32 cellular contexts compared by ENCODE assay signal in genomic region chr22:50560034-50560433, GRCh38. TPM values are rescaled to one million over a fixed set of nuclear protein-coding genes. Genes with fewer than 3 reads are reported as not detected.
"Had no signal": no experiment of that assay in that cellular context is flagged by ENCODE, and none has a peak within 500 bp of the region (broad histone marks: within the 10 kb centered on the region; RNA-seq: fewer than 3 reads in every experiment).

No MANE protein-coding gene starts in this region.

- H3K9me3 ChIP-seq: colonic mucosa, esophagus muscularis mucosa had no signal

- FAIRE-seq: astrocyte, endometrium, endothelial cell of umbilical vein, frontal cortex had no signal

- DNase-seq: activated CD4-positive, alpha-beta memory T cell treated with anti-CD3 and anti-CD28 coated beads, Interleukin-2, amount 10 ng/mL, durations not matched to agents 7 days and 5 days; activated CD4-positive, alpha-beta T cell treated with anti-CD3 and anti-CD28 coated beads for 1 hour; activated CD4-positive, alpha-beta T cell treated with anti-CD3 and anti-CD28 coated beads for 4 hours; activated CD4-positive, alpha-beta T cell treated with anti-CD3 and anti-CD28 coated beads, Interleukin-2, amount 10 ng/mL, durations not matched to agents 7 days and 5 days; activated CD4-positive, alpha-beta T cell treated with anti-CD3 and anti-CD28 coated beads, Interleukin-2, amount 50 U/mL, for 4 hours; activated effector memory CD4-positive, alpha-beta T cell treated with Interleukin-2 at 50 U/mL for 16 hours; activated gamma-delta T cell treated with Interleukin-2 at 50 U/mL for 16 hours; activated naive CD4-positive, alpha-beta T cell treated with anti-CD3 and anti-CD28 coated beads, Interleukin-2, amount 50 U/mL, for 16 hours; activated naive CD4-positive, alpha-beta T cell treated with Interleukin-2 at 50 U/mL for 16 hours; activated T-cell treated with anti-CD3 and anti-CD28 coated beads, Interleukin-2, amount 50 U/mL, for 4 hours; amniotic stem cell; anterior cingulate cortex; brain microvascular endothelial cell; central memory CD4-positive, alpha-beta T cell; cerebellar nuclear complex; colonic mucosa; effector CD8-positive, alpha-beta T cell; erythroblast; head of caudate nucleus; T-helper 1 cell; T-helper 2 cell had no signal

- H3K27ac ChIP-seq: brain microvascular endothelial cell, cardiac muscle cell, colonic mucosa, esophagus muscularis mucosa had no signal

- H3K36me3 ChIP-seq: brain microvascular endothelial cell, cardiac muscle cell, colonic mucosa, esophagus muscularis mucosa had no signal

- H3K27me3 ChIP-seq: brain microvascular endothelial cell, colonic mucosa had no signal

- H3K4me3 ChIP-seq: cardiac muscle cell, colonic mucosa, esophagus muscularis mucosa had no signal

RNA-seq across cellular contexts. Expression of gene SYCE3, which starts 2.7 kb away (rescaled TPM):
- total RNA-seq: activated T-cell treated with anti-CD3 and anti-CD28 coated beads, Interleukin-2, amount 50 U/mL, for 4 hours; astrocyte; cardiac muscle cell; colonic mucosa; dermis microvascular lymphatic vessel endothelial cell; endothelial cell of umbilical vein; esophagus muscularis mucosa; fibroblast of villous mesenchyme; frontal cortex had no signal
- polyA plus RNA-seq: adipose tissue, cardiac muscle cell, endothelial cell of umbilical vein, fibroblast of lung had no signal

RNA-seq across cellular contexts. Expression of gene KLHDC7B, which starts 14.3 kb away (rescaled TPM):
- total RNA-seq: dermis microvascular lymphatic vessel endothelial cell, endothelial cell of umbilical vein, fibroblast of villous mesenchyme, frontal cortex, WTC11 had no signal
- polyA plus RNA-seq: endothelial cell of umbilical vein, fibroblast of lung had no signal
